Comparison of ENCODE assay signal across 9 cellular contexts in genomic region chr6:93418448-93419303, GRCh38. TPM values are rescaled to one million over a fixed set of nuclear protein-coding genes. Genes with fewer than 3 reads are reported as not detected.
A peak's percentile ranks its signal among the peaks of the same experiment; 100 is the strongest.
DNase-seq lines count a peak whose midpoint lies in the region; ATAC-seq and TF ChIP-seq lines count a peak whose summit lies in the region.
"Had no signal": no experiment of that assay in that cellular context is flagged by ENCODE, and none has a peak within 500 bp of the region (broad histone marks: within the 10 kb centered on the region; RNA-seq: fewer than 3 reads in every experiment).

No MANE protein-coding gene starts in this region.

- H3K27ac Mint-ChIP-seq in HFFc6: no peak overlapping the region

- H3K4me1 ChIP-seq in mucosa of stomach (ENCODE audit: control insufficient read depth, insufficient read depth, low read length) (peaks cover 13% of the 10 kb centered on the region), upper lobe of right lung (peaks cover 33% of the 10 kb centered on the region)

- H3K4me3 ChIP-seq in SK-N-MC: peak overlapping the region; percentile 87
- H3K4me3 ChIP-seq in mucosa of stomach (ENCODE audit: low read length): peak overlapping the region; percentile 31
- H3K4me3 ChIP-seq in upper lobe of right lung: peak overlapping the region; percentile 42

- peak; percentile 38 for ATAC-seq in esophagus mucosa
- peak; percentile 36 for ATAC-seq in upper lobe of right lung
- ATAC-seq in HG03025 (IDR thresholded peaks at IDR 0.05; ENCODE audit: low FRiP score, unreplicated experiment): no peak
- ATAC-seq in GM18868 (IDR thresholded peaks at IDR 0.05; ENCODE audit: unreplicated experiment): no peak

- peak overlapping the region; percentile 88 for H3K4me3 Mint-ChIP-seq in HFFc6

- no peak for TF ChIP-seq CTCF in HFFc6 (IDR thresholded peaks at IDR 0.05)
- TF ChIP-seq CTCF in upper lobe of right lung (IDR thresholded peaks at IDR 0.05): no peak

- H3K27me3 ChIP-seq in mucosa of stomach (ENCODE audit: control insufficient read depth, insufficient read depth, low read length) (peaks cover 49% of the 10 kb centered on the region), upper lobe of right lung (peaks cover 86% of the 10 kb centered on the region)

- H3K9me3 ChIP-seq in SK-N-MC (ENCODE audit: low read depth, low read length) (no peaks in the 10 kb centered on the region), mucosa of stomach (ENCODE audit: control insufficient read depth, low read length) (no peaks in the 10 kb centered on the region), upper lobe of right lung (no peaks in the 10 kb centered on the region)

- 0 out of 2 replicates have a peak, but pooled peaks cover 3% of the 10 kb centered on the region for H3K9me3 Mint-ChIP-seq in HFFc6

- peaks cover 15% of the 10 kb centered on the region for H3K4me1 Mint-ChIP-seq in HFFc6 (ENCODE audit: low read depth)

- H3K27ac ChIP-seq in SK-N-MC (no peak overlapping the region), upper lobe of right lung (no peak overlapping the region)

- DNase-seq in COLO668 (lab: John Stamatoyannopoulos, UW; ENCODE audit: unreplicated experiment) (peak; percentile 79), HFFc6 (no peak), SK-N-MC (ENCODE audit: low read depth, low spot score) (no peak), upper lobe of right lung (peak; percentile 66)

- H3K27me3 Mint-ChIP-seq in HFFc6 (ENCODE audit: insufficient read depth): peaks cover 23% of the 10 kb centered on the region

- intact Hi-C loops in upper lobe of right lung (cut with DNase I): no loop called here

- H3K36me3 ChIP-seq in SK-N-MC (ENCODE audit: insufficient read depth, low read length) (no peaks in the 10 kb centered on the region), mucosa of stomach (ENCODE audit: control insufficient read depth, insufficient read depth, low read length) (no peaks in the 10 kb centered on the region), upper lobe of right lung (no peaks in the 10 kb centered on the region)

- H3K9ac ChIP-seq in SK-N-MC (ENCODE audit: insufficient read length): peak overlapping the region; percentile 53
- H3K9ac ChIP-seq in mucosa of stomach (ENCODE audit: low read length): no peak overlapping the region

- H3K36me3 Mint-ChIP-seq in HFFc6 (ENCODE audit: low read depth): no peaks in the 10 kb centered on the region

RNA-seq across cellular contexts. Expression of gene EPHA7, which starts 0.7 kb away (rescaled TPM):
- under 1 TPM in 1 of 6 experiments, not detected in 5; 0.03 TPM for total RNA-seq in HFFc6 (2021; fragmentation: NEBNext Ultra II Directional; extraction: Animal tissue kit (Norgen Biotek cat#: 25700))
- 0.12 TPM for total RNA-seq in esophagus mucosa
- total RNA-seq in upper lobe of right lung: 0.14 TPM
- total RNA-seq: M059J had no signal

Comparison
In these comparisons a context has a peak if more than half of its experiments do, and no peak if none do; other contexts are left out.
1. DNase-seq: peak in COLO668 (single experiment) and upper lobe of right lung (single experiment); none in HFFc6 (single experiment) and SK-N-MC (single experiment).
2. H3K4me3 ChIP-seq: peak in every context shown above with its lines; median percentile 87 in SK-N-MC; 42 in upper lobe of right lung; 31 in mucosa of stomach.
3. ATAC-seq: peak in esophagus mucosa (single experiment) and upper lobe of right lung (single experiment); none in HG03025 (single experiment) and GM18868 (single experiment).